In the genomic region with DNA sequence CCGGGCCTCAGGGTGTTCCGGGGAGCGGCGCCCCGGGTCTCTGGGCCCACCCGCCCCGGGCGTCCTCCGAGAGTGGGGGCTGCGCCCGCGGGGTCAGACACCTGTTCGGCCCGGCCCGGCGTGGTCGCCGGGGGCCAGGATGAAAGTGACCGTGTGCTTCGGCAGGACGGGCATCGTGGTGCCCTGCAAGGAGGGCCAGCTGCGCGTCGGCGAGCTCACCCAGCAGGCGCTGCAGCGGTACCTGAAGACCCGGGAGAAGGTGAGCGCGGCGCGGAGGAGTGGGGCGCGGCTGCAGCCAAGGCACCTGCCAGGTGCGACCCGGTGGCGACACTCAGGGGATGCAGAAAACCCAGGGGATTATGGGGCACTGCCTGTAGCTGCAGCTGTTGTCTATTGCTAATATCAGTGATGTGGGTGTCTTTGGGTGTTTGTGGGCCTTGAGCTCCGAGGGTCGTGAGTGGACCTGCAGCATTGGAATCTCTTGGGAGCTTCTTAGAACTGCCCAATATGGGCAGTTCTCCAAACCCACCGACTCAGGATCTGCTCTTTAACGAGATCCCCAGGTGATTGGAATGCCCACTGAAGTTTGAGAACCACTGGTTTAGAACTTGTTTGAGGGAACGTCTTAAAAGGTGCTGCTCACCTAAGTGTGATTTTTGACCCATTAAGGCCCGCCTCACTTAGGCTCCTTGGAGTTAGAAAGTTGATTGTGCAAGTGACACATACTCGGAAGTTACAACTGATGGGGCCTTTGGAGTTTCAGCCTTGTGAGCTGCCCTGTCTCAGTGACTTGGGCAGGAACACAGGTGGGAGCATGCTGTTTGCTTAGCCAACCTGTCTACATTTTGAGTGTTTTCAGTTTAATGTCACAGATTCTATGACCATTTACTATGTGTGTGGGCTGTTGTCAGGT, we compare ENCODE assay signal across 8 cellular contexts. TPM values are rescaled to one million over a fixed set of nuclear protein-coding genes. Genes with fewer than 3 reads are reported as not detected.
DNase-seq lines count a peak whose midpoint lies in the region; ATAC-seq, FAIRE-seq and TF ChIP-seq lines count a peak whose summit lies in the region.

No MANE protein-coding gene starts in this region.

- peak; percentile 36 to 81 for DNase-seq in NCI-H526 (lab: John Stamatoyannopoulos, UW)
- no peak for DNase-seq in choroid plexus epithelial cell (ENCODE audit: low read depth)
- no peak for DNase-seq in memory B cell (ENCODE audit: low spot score in 2 of 2)
- DNase-seq in type B pancreatic cell (ENCODE audit: extremely low spot score, unreplicated experiment): peak; percentile 68
- no peak for DNase-seq in HTR-8/SVneo (ENCODE audit: insufficient read length, low spot score)

- H3K36me3 Mint-ChIP-seq in memory B cell (no peaks in the 10 kb centered on the region), type B pancreatic cell (no peaks in the 10 kb centered on the region)

- H3K4me1 Mint-ChIP-seq in memory B cell: peaks cover 7% of the 10 kb centered on the region
- H3K4me1 Mint-ChIP-seq in type B pancreatic cell (ENCODE audit: unreplicated experiment): peaks cover 15% of the 10 kb centered on the region

- peak overlapping the region; percentile 66 for H3K27ac ChIP-seq in BLaER1

- peak overlapping the region; percentile 95 for H3K4me2 ChIP-seq in BLaER1

- H3K36me3 ChIP-seq in BLaER1: no peaks in the 10 kb centered on the region

- H3K9me3 Mint-ChIP-seq in memory B cell (no peaks in the 10 kb centered on the region), type B pancreatic cell (no peaks in the 10 kb centered on the region)

- TF ChIP-seq CTCF in choroid plexus epithelial cell (conservative IDR thresholded peaks at IDR 0.05; ENCODE audit: low read depth, low read length) (no peak), type B pancreatic cell (conservative IDR thresholded peaks at IDR 0.05) (no peak)

- peaks cover 16% of the 10 kb centered on the region for H3K4me1 ChIP-seq in BLaER1

- no peaks in the 10 kb centered on the region for H3K9me3 ChIP-seq in BLaER1

- no peak for FAIRE-seq in HTR-8/SVneo (lab: Jason Lieb, UNC)

- peaks cover 12% of the 10 kb centered on the region; the same call in 1 of the 2 replicates for H3K27me3 ChIP-seq in BLaER1

- peak overlapping the region; percentile 80 for H3K4me3 ChIP-seq in BLaER1
- H3K4me3 ChIP-seq in choroid plexus epithelial cell (ENCODE audit: low read depth, low read length): peak overlapping the region; percentile 67

- H4K20me1 ChIP-seq in BLaER1: no peaks in the 10 kb centered on the region

- H3K4me3 Mint-ChIP-seq in memory B cell (peak overlapping the region; percentile 61), type B pancreatic cell (peak overlapping the region; percentile 93)

- H3K27me3 Mint-ChIP-seq in memory B cell (peaks cover 5% of the 10 kb centered on the region), type B pancreatic cell (peaks cover 15% of the 10 kb centered on the region)

- peak overlapping the region; percentile 76 for H3K9ac ChIP-seq in BLaER1

- ATAC-seq in GM21825 (IDR thresholded peaks at IDR 0.05; ENCODE audit: unreplicated experiment) (peak; percentile 13), memory B cell (ENCODE audit: low read depth) (no peak), HG03097 (IDR thresholded peaks at IDR 0.05; ENCODE audit: low FRiP score, unreplicated experiment) (no peak)

- H3K27ac Mint-ChIP-seq in memory B cell: no peak overlapping the region
- peak overlapping the region; percentile 75 for H3K27ac Mint-ChIP-seq in type B pancreatic cell

RNA-seq across cellular contexts. Expression of a gene that starts 0.8 kb away (rescaled TPM):
- total RNA-seq in type B pancreatic cell (ENCODE audit: low replicate concordance): 12.6 and 15.9 TPM in 2 replicates

Comparison
In these comparisons a context has a peak if more than half of its experiments do, and no peak if none do; other contexts are left out.
1. DNase-seq: peak in NCI-H526 (2 of 2) and type B pancreatic cell (single experiment); none in choroid plexus epithelial cell (single experiment), memory B cell (0 of 2) and HTR-8/SVneo (single experiment).